In the genomic region with DNA sequence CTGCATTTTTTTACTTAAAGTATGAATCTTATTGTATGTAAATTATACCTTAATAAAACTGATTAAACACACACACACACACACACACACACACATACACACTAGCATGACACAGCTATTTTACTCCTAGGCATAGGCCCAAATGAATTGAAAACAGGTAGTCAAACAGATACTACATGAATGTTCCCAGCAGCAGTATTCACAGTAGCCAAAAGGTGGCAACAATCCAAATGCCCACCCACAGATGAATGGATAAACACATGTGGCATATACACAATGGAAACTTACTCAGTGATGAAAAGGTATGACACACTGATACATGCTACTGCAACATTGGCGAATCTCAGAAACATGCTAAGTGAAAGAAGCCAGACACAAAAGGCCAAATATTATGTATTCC, we compare ENCODE assay signal across 1 cellular context.
TF ChIP-seq lines count a peak whose summit lies in the region.

No MANE protein-coding gene starts in this region.

TF ChIP-seq in HCT116, 20 proteins besides CTCF, POLR2A, EP300 and RAD21 (continued from another document):
- TF ChIP-seq SRF (IDR thresholded peaks at IDR 0.05; ENCODE audit: low read depth): no peak
- TF ChIP-seq, protein P1, sequence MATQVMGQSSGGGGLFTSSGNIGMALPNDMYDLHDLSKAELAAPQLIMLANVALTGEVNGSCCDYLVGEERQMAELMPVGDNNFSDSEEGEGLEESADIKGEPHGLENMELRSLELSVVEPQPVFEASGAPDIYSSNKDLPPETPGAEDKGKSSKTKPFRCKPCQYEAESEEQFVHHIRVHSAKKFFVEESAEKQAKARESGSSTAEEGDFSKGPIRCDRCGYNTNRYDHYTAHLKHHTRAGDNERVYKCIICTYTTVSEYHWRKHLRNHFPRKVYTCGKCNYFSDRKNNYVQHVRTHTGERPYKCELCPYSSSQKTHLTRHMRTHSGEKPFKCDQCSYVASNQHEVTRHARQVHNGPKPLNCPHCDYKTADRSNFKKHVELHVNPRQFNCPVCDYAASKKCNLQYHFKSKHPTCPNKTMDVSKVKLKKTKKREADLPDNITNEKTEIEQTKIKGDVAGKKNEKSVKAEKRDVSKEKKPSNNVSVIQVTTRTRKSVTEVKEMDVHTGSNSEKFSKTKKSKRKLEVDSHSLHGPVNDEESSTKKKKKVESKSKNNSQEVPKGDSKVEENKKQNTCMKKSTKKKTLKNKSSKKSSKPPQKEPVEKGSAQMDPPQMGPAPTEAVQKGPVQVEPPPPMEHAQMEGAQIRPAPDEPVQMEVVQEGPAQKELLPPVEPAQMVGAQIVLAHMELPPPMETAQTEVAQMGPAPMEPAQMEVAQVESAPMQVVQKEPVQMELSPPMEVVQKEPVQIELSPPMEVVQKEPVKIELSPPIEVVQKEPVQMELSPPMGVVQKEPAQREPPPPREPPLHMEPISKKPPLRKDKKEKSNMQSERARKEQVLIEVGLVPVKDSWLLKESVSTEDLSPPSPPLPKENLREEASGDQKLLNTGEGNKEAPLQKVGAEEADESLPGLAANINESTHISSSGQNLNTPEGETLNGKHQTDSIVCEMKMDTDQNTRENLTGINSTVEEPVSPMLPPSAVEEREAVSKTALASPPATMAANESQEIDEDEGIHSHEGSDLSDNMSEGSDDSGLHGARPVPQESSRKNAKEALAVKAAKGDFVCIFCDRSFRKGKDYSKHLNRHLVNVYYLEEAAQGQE (IDR thresholded peaks at IDR 0.05; ENCODE audit: low read depth): no peak
- TF ChIP-seq CBX3 (IDR thresholded peaks at IDR 0.05; ENCODE audit: low read depth): no peak
